ENCODE assay signal across 21 cellular contexts in genomic region chr5:80975065-80975464, GRCh38. TPM values are rescaled to one million over a fixed set of nuclear protein-coding genes. Genes with fewer than 3 reads are reported as not detected.
DNase-seq lines count a peak whose midpoint lies in the region; ATAC-seq and TF ChIP-seq lines count a peak whose summit lies in the region.
"Had no signal": no experiment of that assay in that cellular context is flagged by ENCODE, and none has a peak within 500 bp of the region (broad histone marks: within the 10 kb centered on the region; RNA-seq: fewer than 3 reads in every experiment).

No MANE protein-coding gene starts in this region.

- POLR2A ChIA-PET in Panc1 (lab: Charles Lee), result interaction anchor here (0.5 kb wide), 1 partner anchor 33 kb away, joined by 10 read pairs; no protein-coding TSS in a partner anchor

- no TSS peak for BruUV-seq in Panc1 (replicated peaks; lab: Mats Ljungman, UMichigan)

- in situ Hi-C loops in Panc1 (cut with HindIII; ENCODE audit: low pct_unique_long_range_greater_than_20kb, low sequenced_read_pairs), result no loop called here

- intact Hi-C loops in left ventricle myocardium inferior (cut with micrococcal nuclease), result no loop called here
- intact Hi-C loops in left cardiac atrium (cut with DNase I), result no loop called here
- intact Hi-C loops in Panc1 (cut with micrococcal nuclease; ENCODE audit: unreplicated experiment), result no loop called here

- DNase-seq in left ventricle myocardium inferior (no peak), left cardiac atrium (no peak), Panc1 (ENCODE audit: low read depth, low spot score) (no peak), fibroblast of peridontal ligament (ENCODE audit: extremely low read depth) (peak; percentile 44), substantia nigra (lab: John Stamatoyannopoulos, UW) (no peak), T-helper 2 cell (no peak)
- DNase-seq: ACHN; activated CD4-positive, alpha-beta T cell treated with anti-CD3 and anti-CD28 coated beads for 1 hour; caudate nucleus; DMS79; erythroblast; NCI-H146; NCI-H69; OCI-M1; sigmoid colon; stimulated activated CD4-positive, alpha-beta T cell treated with anti-CD3 and anti-CD28 coated beads, Interleukin-1b, Interleukin-23, amount 100 ng/mL, for 48 hours; T-helper 9 cell had no signal

- TF ChIP-seq CTCF in left ventricle myocardium inferior (IDR thresholded peaks at IDR 0.05; ENCODE audit: borderline replicate concordance) (no peak), Panc1 (IDR thresholded peaks at IDR 0.05) (no peak)

- peaks cover 40% of the 10 kb centered on the region for H3K4me1 ChIP-seq in left ventricle myocardium inferior
- H3K4me1 ChIP-seq in Panc1 (ENCODE audit: control insufficient read depth, insufficient read depth, low read length), result no peaks in the 10 kb centered on the region
- H3K4me1 ChIP-seq: HAP-1, sigmoid colon had no signal

- H3K9me3 ChIP-seq in left ventricle myocardium inferior (replicated peaks) (no peaks in the 10 kb centered on the region), Panc1 (ENCODE audit: control insufficient read depth, insufficient read depth, low read depth, low read length) (no peaks in the 10 kb centered on the region)
- H3K9me3 ChIP-seq: HAP-1, sigmoid colon had no signal

- H3K4me3 ChIP-seq in left ventricle myocardium inferior (no peak overlapping the region), Panc1 (ENCODE audit: low read depth in 2 of 2, low read length in 2 of 2) (no peak overlapping the region)
- H3K4me3 ChIP-seq: HAP-1, sigmoid colon had no signal

- CTCF ChIA-PET in Panc1 (lab: Charles Lee), result no interaction called here

- H3K27me3 ChIP-seq in left ventricle myocardium inferior (ENCODE audit: low read depth) (no peaks in the 10 kb centered on the region), Panc1 (ENCODE audit: control insufficient read depth, insufficient read depth, low read length) (no peaks in the 10 kb centered on the region)
- H3K27me3 ChIP-seq: sigmoid colon had no signal

- no peak for ATAC-seq in left cardiac atrium
- peak; percentile 38; the same call in 1 of the 2 replicates for ATAC-seq in Panc1
- ATAC-seq in GM19455 (IDR thresholded peaks at IDR 0.05; ENCODE audit: unreplicated experiment), result no peak
- ATAC-seq in HG03342 (IDR thresholded peaks at IDR 0.05; ENCODE audit: unreplicated experiment), result no peak

- H3K36me3 ChIP-seq in left ventricle myocardium inferior, result no peaks in the 10 kb centered on the region
- H3K36me3 ChIP-seq in Panc1 (ENCODE audit: control insufficient read depth, insufficient read depth, low read length), result no peaks in the 10 kb centered on the region
- H3K36me3 ChIP-seq: HAP-1, sigmoid colon had no signal

- H3K27ac ChIP-seq in left ventricle myocardium inferior (replicated peaks) (peak overlapping the region; percentile 78), Panc1 (ENCODE audit: low read length) (0 out of 2 replicates have a peak overlapping the region, but pooled peaks have one; percentile 23), substantia nigra (ENCODE audit: low read depth, low read length, poor library complexity, severe bottlenecking) (peak overlapping the region; percentile 15)

RNA-seq across cellular contexts. Expression of gene RASGRF2, which starts 14.9 kb away (rescaled TPM):
- total RNA-seq in left ventricle myocardium inferior (4.8 TPM), left cardiac atrium (10 to 100 TPM in 1 of 2 donors, 1 to 10 TPM in 1; 9.6 to 12.2 TPM), Panc1 (2021; ENCODE audit: unreplicated experiment) (4.7 TPM)
- 2.9 TPM for polyA plus RNA-seq in Panc1 (2012; ENCODE audit: insufficient read length)
- total RNA-seq: SK-MEL-5 had no signal

Comparison
In these comparisons a context has a peak if more than half of its experiments do, and no peak if none do; other contexts are left out.
1. H3K27ac ChIP-seq: peak in every context shown above with its lines; median percentile 78 in left ventricle myocardium inferior; 23 in Panc1; 15 in substantia nigra.